ENCODE assay signal across 8 cellular contexts in the genomic region with DNA sequence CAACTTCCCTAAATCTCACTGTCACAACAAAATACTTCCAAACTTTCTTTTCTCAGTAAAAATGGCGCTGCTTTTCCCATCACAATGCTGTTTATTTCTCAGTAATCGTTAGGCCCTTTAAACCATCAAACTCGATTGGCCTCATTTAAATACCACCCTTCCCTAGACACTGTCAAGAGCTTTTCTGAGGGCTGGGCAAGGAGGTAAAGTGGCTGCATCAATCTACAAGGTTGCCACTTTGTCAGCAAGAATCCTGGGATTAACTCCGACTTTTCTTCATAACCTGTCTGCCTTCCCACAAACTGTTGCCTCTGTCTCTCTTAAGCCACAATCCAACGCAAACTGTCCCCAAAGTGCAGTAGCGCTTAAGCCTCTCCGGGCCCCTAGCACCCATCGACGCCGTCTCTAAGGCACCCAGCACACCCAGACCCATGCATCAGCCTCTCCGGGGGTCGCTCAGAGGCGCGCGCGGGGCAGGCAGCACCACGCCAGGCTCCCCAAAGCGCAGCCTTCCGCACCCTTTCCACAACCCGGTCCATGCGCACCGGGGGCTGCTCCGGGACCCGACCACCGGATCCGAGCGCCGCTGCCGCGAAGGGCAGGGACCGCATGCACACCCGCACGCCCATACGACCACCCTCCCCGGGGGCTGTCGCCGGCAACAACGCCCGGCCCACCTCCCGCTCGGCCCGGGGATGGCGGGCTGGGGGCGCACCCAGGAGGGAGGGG. TPM values are rescaled to one million over a fixed set of nuclear protein-coding genes. Genes with fewer than 3 reads are reported as not detected.
DNase-seq lines count a peak whose midpoint lies in the region; ATAC-seq, FAIRE-seq and TF ChIP-seq lines count a peak whose summit lies in the region.

No MANE protein-coding gene starts in this region.

- no peaks in the 10 kb centered on the region for H3K9me3 Mint-ChIP-seq in activated naive CD4-positive, alpha-beta T cell treated with anti-CD3 and anti-CD28 coated beads, Interleukin-2, amount 50 U/mL, for 24 hours

- H3K27ac Mint-ChIP-seq in activated naive CD4-positive, alpha-beta T cell treated with anti-CD3 and anti-CD28 coated beads, Interleukin-2, amount 50 U/mL, for 24 hours: no peak overlapping the region

- peak; percentile 47 to 49 for ATAC-seq in A549
- ATAC-seq in GM18867 (IDR thresholded peaks at IDR 0.05; ENCODE audit: unreplicated experiment): peak; percentile 6
- peak in 3 of 8 donors; percentile 10 to 39 (median 26) for ATAC-seq in heart right ventricle
- ATAC-seq in psoas muscle: no peak

- no peaks in the 10 kb centered on the region for H3K36me3 ChIP-seq in heart right ventricle
- H3K36me3 ChIP-seq in psoas muscle (ENCODE audit: insufficient read depth in 1 of 2, low read depth in 1 of 2): no peaks in the 10 kb centered on the region

- POLR2A ChIA-PET in A549 (lab: Yijun Ruan, JAX): interaction anchor here (0.5 to 1.0 kb wide), 3 partner anchors 109 to 695 kb away, joined by 3 read pairs; no protein-coding TSS in a partner anchor

- no peaks in the 10 kb centered on the region for H3K36me3 Mint-ChIP-seq in activated naive CD4-positive, alpha-beta T cell treated with anti-CD3 and anti-CD28 coated beads, Interleukin-2, amount 50 U/mL, for 24 hours

- H3K4me3 Mint-ChIP-seq in activated naive CD4-positive, alpha-beta T cell treated with anti-CD3 and anti-CD28 coated beads, Interleukin-2, amount 50 U/mL, for 24 hours: peak overlapping the region; percentile 82

- TF ChIP-seq RAD21 in A549 (conservative IDR thresholded peaks at IDR 0.05 in 1 of 2, IDR thresholded peaks at IDR 0.05 in 1 of 2): no peak; a peak in 1 of 5 replicates

- H3K27me3 ChIP-seq in heart right ventricle (no peaks in the 10 kb centered on the region), psoas muscle (ENCODE audit: insufficient read depth in 3 of 3, low read length in 2 of 3) (no peaks in the 10 kb centered on the region)

- H3K4me1 Mint-ChIP-seq in activated naive CD4-positive, alpha-beta T cell treated with anti-CD3 and anti-CD28 coated beads, Interleukin-2, amount 50 U/mL, for 24 hours: peaks cover 17% of the 10 kb centered on the region

- CTCF ChIA-PET in A549 (lab: Yijun Ruan, JAX): interaction anchor here (0.6 to 1.2 kb wide), 2 partner anchors 14 to 137 kb away, joined by 3 to 4 read pairs; no protein-coding TSS in a partner anchor

- H3K27ac ChIP-seq in A549 (peak overlapping the region; percentile 91 to 97), heart right ventricle (peak overlapping the region in 7 of 10 donors; percentile 34 to 90 (median 63)), psoas muscle (no peak overlapping the region)

- DNase-seq in A549 (ENCODE audit: low read depth in 1 of 2, low spot score in 1 of 2) (peak in 1 of 2 experiments; percentile 37), NCI-H524 (lab: John Stamatoyannopoulos, UW) (peak; percentile 18 to 52), heart right ventricle (peak; percentile 6 to 29), psoas muscle (peak; percentile 16 to 49), D721Med (ENCODE audit: insufficient read length, low spot score) (no peak), NCI-H446 treated with DMSO at 0.1 percent for 48 hours (lab: John Stamatoyannopoulos, UW) (no peak)

- TF ChIP-seq POLR2A in A549 (IDR thresholded peaks at IDR 0.05; ENCODE audit: low read length): no peak

- FAIRE-seq in A549 (lab: Jason Lieb, UNC) (no peak), D721Med (lab: Jason Lieb, UNC) (no peak)

- H3K4me3 ChIP-seq in A549 (peak overlapping the region; percentile 94), heart right ventricle (peak overlapping the region; percentile 38 to 83 (median 76)), psoas muscle (peak overlapping the region; percentile 73)

- intact Hi-C loops in heart right ventricle (cut with DNase I): loop anchor here in 1 of 10 donors (10.0 kb wide), 1 partner anchor 92 kb away; no protein-coding TSS in a partner anchor
- intact Hi-C loops in psoas muscle (cut with DNase I): no loop called here

- WGBS in A549 (ENCODE audit: missing lambda C conversion rate): 7% methylated on average over 31 of the region's 44 CpGs
- WGBS in heart right ventricle, 2 donors: 1 to 2% methylated on average over 35 to 44 of the region's 44 CpGs
- 3 to 5% (median 3%) methylated on average over 37 to 44 of the region's 44 CpGs for WGBS in psoas muscle, 3 donors

- no peak for TF ChIP-seq EP300 in A549 (IDR thresholded peaks at IDR 0.05)

- H3K9me3 ChIP-seq in A549 (no peaks in the 10 kb centered on the region), heart right ventricle (no peaks in the 10 kb centered on the region), psoas muscle (no peaks in the 10 kb centered on the region)

- no peak for TF ChIP-seq CTCF in A549 (IDR thresholded peaks at IDR 0.05)
- no peak for TF ChIP-seq CTCF in heart right ventricle (IDR thresholded peaks at IDR 0.05)
- no peak for TF ChIP-seq CTCF in psoas muscle (IDR thresholded peaks at IDR 0.05)
- TF ChIP-seq CTCF in D721Med (IDR thresholded peaks at IDR 0.05; ENCODE audit: insufficient read depth, missing control alignments): no peak

- H3K4me1 ChIP-seq in A549: peaks cover 37% of the 10 kb centered on the region; the same call in 2 of the 3 replicates
- peaks cover 0 to 35% (median 11%) of the 10 kb centered on the region in 9 donors for H3K4me1 ChIP-seq in heart right ventricle
- no peaks in the 10 kb centered on the region for H3K4me1 ChIP-seq in psoas muscle

- H3K4me2 ChIP-seq in A549: peak overlapping the region; percentile 90

- H3K27me3 Mint-ChIP-seq in activated naive CD4-positive, alpha-beta T cell treated with anti-CD3 and anti-CD28 coated beads, Interleukin-2, amount 50 U/mL, for 24 hours: no peaks in the 10 kb centered on the region

TF ChIP-seq in A549, 52 proteins besides CTCF, POLR2A, EP300 and RAD21:
- TF ChIP-seq NR3C1 (IDR thresholded peaks at IDR 0.05) (no peak), HDAC2 (IDR thresholded peaks at IDR 0.05) (peak; percentile 37; the same call in 1 of the 2 replicates)
TF ChIP-seq in A549: peak in this region for 1.

RNA-seq across cellular contexts. Expression of gene MBOAT2, which starts 0.7 kb away (rescaled TPM):
- polyA plus RNA-seq in A549 (2011; rRNA removed) (32.3 and 33.3 TPM in 2 replicates), A549 (2017; fragmentation: RNase III; extraction: RNeasy Plus Mini Kit Qiagen cat#74134 plus additional on column Dnase treatment) (31.1 to 37.3 TPM (median 33.1 TPM) in 3 replicates), heart right ventricle (10 to 100 TPM in 1 of 2 donors, 1 to 10 TPM in 1; 6.3 to 14.2 TPM), psoas muscle (under 1 TPM; 0.11 to 0.83 (median 0.31) TPM)
- polyA plus RNA-seq in A549 (2012; cell fraction: cytosol; rRNA removed): 9.8 and 11.5 TPM in 2 replicates
- polyA plus RNA-seq in A549 (2012; cell fraction: nucleus; rRNA removed): 9.3 and 19.7 TPM in 2 replicates
- polyA minus RNA-seq in A549 (2011; rRNA and poly(A)+ RNA removed): 22.0 and 30.8 TPM in 2 replicates
- total RNA-seq in heart right ventricle (10 to 100 TPM; 11.5 to 35.3 (median 22.2) TPM), psoas muscle (1 to 10 TPM in 3 of 4 donors, under 1 TPM in 1; 0.76 to 3.5 (median 2.3) TPM)

Comparison
In these comparisons a context has a peak if more than half of its experiments do, and no peak if none do; other contexts are left out.
1. ATAC-seq: peak in A549 (2 of 2) and GM18867 (single experiment); none in psoas muscle (0 of 4).
2. DNase-seq: peak in NCI-H524 (2 of 2), heart right ventricle (2 of 2) and psoas muscle (2 of 2); none in D721Med (single experiment) and NCI-H446 treated with DMSO at 0.1 percent for 48 hours (single experiment).
3. Peak in every context shown above with its lines, with median percentiles within 50 percentile points of each other: H3K4me3 ChIP-seq.